In genomic region chr6:17278289-17279061, GRCh38 we compare ENCODE assay signal across 14 cellular contexts. TPM values are rescaled to one million over a fixed set of nuclear protein-coding genes. Genes with fewer than 3 reads are reported as not detected.
DNase-seq lines count a peak whose midpoint lies in the region; ATAC-seq and TF ChIP-seq lines count a peak whose summit lies in the region.
"Had no signal": no experiment of that assay in that cellular context is flagged by ENCODE, and none has a peak within 500 bp of the region (broad histone marks: within the 10 kb centered on the region; RNA-seq: fewer than 3 reads in every experiment).

No MANE protein-coding gene starts in this region.

- no peaks in the 10 kb centered on the region for H3K9me3 Mint-ChIP-seq in natural killer cell treated with Interleukin-12 subunit alpha and Interleukin-12 subunit beta and Interleukin-15 and Interleukin-18, amount 100 ng/mL, for 72 hours
- H3K9me3 Mint-ChIP-seq: activated T-cell treated with anti-CD3 and anti-CD28 coated beads, Interleukin-2, amount 50 U/mL, for 72 hours; stimulated activated naive CD8-positive, alpha-beta T cell treated with anti-CD3 and anti-CD28 coated beads, Interleukin-15, Interleukin-2, amounts not matched to agents 100 ng/mL and 50 ng/mL, for 24 hours had no signal

- DNase-seq in ACHN (peak; percentile 51), HPDE6-E6E7 (ENCODE audit: extremely low spot score) (peak; percentile 7), caudate nucleus (lab: John Stamatoyannopoulos, UW) (peak in 1 of 61 donors; percentile 20), mucosa of descending colon (no peak)
- DNase-seq in natural killer cell treated with Interleukin-12 subunit alpha and Interleukin-12 subunit beta and Interleukin-15 and Interleukin-18, amount 100 ng/mL, for 72 hours (ENCODE audit: low spot score) = no peak
- DNase-seq: activated T-cell treated with anti-CD3 and anti-CD28 coated beads, Interleukin-2, amount 50 U/mL, for 72 hours; effector CD4-positive, alpha-beta T cell; NCI-H1048 had no signal

- H3K4me3 Mint-ChIP-seq in natural killer cell treated with Interleukin-12 subunit alpha and Interleukin-12 subunit beta and Interleukin-15 and Interleukin-18, amount 100 ng/mL, for 72 hours = no peak overlapping the region
- H3K4me3 Mint-ChIP-seq: activated T-cell treated with anti-CD3 and anti-CD28 coated beads, Interleukin-2, amount 50 U/mL, for 72 hours; stimulated activated naive CD8-positive, alpha-beta T cell treated with anti-CD3 and anti-CD28 coated beads, Interleukin-15, Interleukin-2, amounts not matched to agents 100 ng/mL and 50 ng/mL, for 24 hours had no signal

- H3K36me3 Mint-ChIP-seq in natural killer cell treated with Interleukin-12 subunit alpha and Interleukin-12 subunit beta and Interleukin-15 and Interleukin-18, amount 100 ng/mL, for 72 hours = no peaks in the 10 kb centered on the region

- ATAC-seq in HG02610 (IDR thresholded peaks at IDR 0.05; ENCODE audit: unreplicated experiment) (no peak), HG03520 (IDR thresholded peaks at IDR 0.05; ENCODE audit: unreplicated experiment) (no peak), mucosa of descending colon (no peak)
- no peak for ATAC-seq in natural killer cell treated with Interleukin-12 subunit alpha and Interleukin-12 subunit beta and Interleukin-15 and Interleukin-18, amount 100 ng/mL, for 72 hours
- ATAC-seq: activated T-cell treated with anti-CD3 and anti-CD28 coated beads, Interleukin-2, amount 50 U/mL, for 72 hours; left lobe of liver had no signal

- intact Hi-C loops in mucosa of descending colon (cut with DNase I, micrococcal nuclease) = no loop called here

- H3K4me1 ChIP-seq in mesodermal cell (ENCODE audit: control insufficient read depth, insufficient read depth, low read length, poor library complexity, severe bottlenecking) (peaks cover 12% of the 10 kb centered on the region), mucosa of descending colon (ENCODE audit: low read depth) (no peaks in the 10 kb centered on the region)

- H3K9me3 ChIP-seq in mesodermal cell (ENCODE audit: control insufficient read depth, low read length) (no peaks in the 10 kb centered on the region), mucosa of descending colon (no peaks in the 10 kb centered on the region)

- in situ Hi-C loops in ACHN (cut with HindIII; ENCODE audit: low pct_ligation_motif_present, low pct_unique_long_range_greater_than_20kb, low sequenced_read_pairs) = no loop called here

- H3K4me1 Mint-ChIP-seq in natural killer cell treated with Interleukin-12 subunit alpha and Interleukin-12 subunit beta and Interleukin-15 and Interleukin-18, amount 100 ng/mL, for 72 hours (ENCODE audit: low read depth in 2 of 2) = peaks cover 11 to 12% of the 10 kb centered on the region in 2 donors

- H3K27me3 Mint-ChIP-seq in natural killer cell treated with Interleukin-12 subunit alpha and Interleukin-12 subunit beta and Interleukin-15 and Interleukin-18, amount 100 ng/mL, for 72 hours = peaks cover 56 to 78% of the 10 kb centered on the region in 2 donors

- H3K27ac ChIP-seq in caudate nucleus (ENCODE audit: low read depth, low read length) = peak overlapping the region; percentile 45
- peak overlapping the region; percentile 11 for H3K27ac ChIP-seq in mesodermal cell (ENCODE audit: low read depth, low read length, severe bottlenecking)
- H3K27ac ChIP-seq: VCaP had no signal

- no peak for TF ChIP-seq CTCF in mucosa of descending colon (IDR thresholded peaks at IDR 0.05)

- H3K27ac Mint-ChIP-seq in natural killer cell treated with Interleukin-12 subunit alpha and Interleukin-12 subunit beta and Interleukin-15 and Interleukin-18, amount 100 ng/mL, for 72 hours = no peak overlapping the region
- H3K27ac Mint-ChIP-seq: activated T-cell treated with anti-CD3 and anti-CD28 coated beads, Interleukin-2, amount 50 U/mL, for 72 hours; stimulated activated naive CD8-positive, alpha-beta T cell treated with anti-CD3 and anti-CD28 coated beads, Interleukin-15, Interleukin-2, amounts not matched to agents 100 ng/mL and 50 ng/mL, for 24 hours had no signal

- no peak overlapping the region for H3K4me3 ChIP-seq in mesodermal cell (ENCODE audit: extremely low read depth, insufficient read depth, low read length, poor library complexity, severe bottlenecking)
- no peak overlapping the region for H3K4me3 ChIP-seq in mucosa of descending colon

- H3K36me3 ChIP-seq in mesodermal cell (ENCODE audit: control insufficient read depth, insufficient read depth, low read length) (peaks cover 8% of the 10 kb centered on the region), mucosa of descending colon (ENCODE audit: low read depth) (no peaks in the 10 kb centered on the region)

- WGBS in mesodermal cell (ENCODE audit: insufficient coverage in 2 of 2), 2 experiments = 60 to 76% methylated on average over 4 to 5 of the region's 10 CpGs

RNA-seq across cellular contexts. Expression of gene RBM24, which starts 2.7 kb away (rescaled TPM):
- 25.9 TPM for polyA plus RNA-seq in mesodermal cell (2013, experiment 1 of 2)
- polyA plus RNA-seq in mesodermal cell (2013, experiment 2 of 2) = 21.3 TPM
- total RNA-seq in mucosa of descending colon = 1 to 10 TPM; 2.6 to 8.3 (median 6.8) TPM
- not detected for total RNA-seq in natural killer cell treated with Interleukin-12 subunit alpha and Interleukin-12 subunit beta and Interleukin-15 and Interleukin-18, amount 100 ng/mL, for 72 hours
- total RNA-seq: activated T-cell treated with anti-CD3 and anti-CD28 coated beads, Interleukin-2, amount 50 U/mL, for 72 hours had no signal

Comparison
In these comparisons a context has a peak if more than half of its experiments do, and no peak if none do; other contexts are left out.
1. DNase-seq: peak in ACHN (single experiment) and HPDE6-E6E7 (single experiment); none in mucosa of descending colon (0 of 3) and natural killer cell treated with Interleukin-12 subunit alpha and Interleukin-12 subunit beta and Interleukin-15 and Interleukin-18, amount 100 ng/mL, for 72 hours (single experiment).